8 cellular contexts compared by ENCODE assay signal in the genomic region with DNA sequence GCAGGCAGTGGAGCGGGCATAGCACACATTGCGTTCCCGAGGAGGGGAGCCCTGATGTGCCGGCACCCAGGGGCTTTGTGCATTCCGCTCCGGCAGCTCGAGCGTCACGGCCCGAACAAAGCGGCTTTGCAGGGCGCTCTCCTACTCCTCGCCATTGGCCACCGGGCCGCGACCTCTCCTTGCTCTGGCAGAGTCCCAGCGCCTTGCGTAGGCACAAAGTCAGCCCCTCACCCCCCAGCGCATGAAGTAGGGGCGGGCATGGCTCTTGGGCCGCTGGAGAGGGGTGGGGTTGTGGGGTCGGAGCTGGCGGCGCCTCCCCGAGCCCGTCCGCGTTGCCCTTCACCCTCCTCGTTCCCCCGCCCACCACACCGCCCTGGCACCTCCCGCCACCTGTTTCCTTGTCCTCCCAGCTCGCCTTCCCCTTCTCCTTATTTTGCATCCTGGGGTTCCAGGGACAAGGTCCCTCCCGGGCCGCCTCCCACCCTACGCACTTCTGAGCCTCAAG. TPM values are rescaled to one million over a fixed set of nuclear protein-coding genes. Genes with fewer than 3 reads are reported as not detected.
DNase-seq lines count a peak whose midpoint lies in the region; ATAC-seq and TF ChIP-seq lines count a peak whose summit lies in the region.

No MANE protein-coding gene starts in this region.

- CTCF ChIA-PET in CD4-positive, alpha-beta memory T cell (lab: Charles Lee; ENCODE audit: partially characterized antibody), result interaction anchor here (0.7 to 1.5 kb wide), 2 partner anchors 27 to 155 kb away, joined by 3 read pairs; no protein-coding TSS in a partner anchor
- CTCF ChIA-PET in IMR-90 (lab: Yijun Ruan, JAX), result interaction anchor here (0.5 kb wide), 2 partner anchors 71 to 122 kb away, joined by 3 read pairs; no protein-coding TSS in a partner anchor

- H3K27me3 Mint-ChIP-seq in CD4-positive, alpha-beta memory T cell, result no peaks in the 10 kb centered on the region

- H2AK9ac ChIP-seq in IMR-90 (replicated peaks; ENCODE audit: low read depth, low read length, poor library complexity), result peak overlapping the region; percentile 96

- peaks cover 11% of the 10 kb centered on the region for H4K20me1 ChIP-seq in IMR-90 (ENCODE audit: insufficient read depth, low read length)

- no peak overlapping the region for H4K5ac ChIP-seq in IMR-90 (ENCODE audit: low read depth, low read length)

- H2BK5ac ChIP-seq in IMR-90 (ENCODE audit: low read depth, low read length, poor library complexity, severe bottlenecking), result no peak overlapping the region

- dilution Hi-C loops in IMR-90 (cut with HindIII; ENCODE audit: low sequenced_read_pairs, unreplicated experiment), result no loop called here

- TF ChIP-seq CTCF in IMR-90 (conservative IDR thresholded peaks at IDR 0.05; ENCODE audit: low read depth, low read length), result no peak
- TF ChIP-seq CTCF in lung (IDR thresholded peaks at IDR 0.05; ENCODE audit: control extremely low read depth, extremely low read depth), result no peak

- peak in 2 of 5 donors; percentile 37 to 63 for DNase-seq in CD4-positive, alpha-beta memory T cell
- DNase-seq in IMR-90, result no peak
- peak; percentile 41 for DNase-seq in activated CD4-positive, alpha-beta T cell treated with anti-CD3 and anti-CD28 coated beads for 48 hours
- DNase-seq in ecto neural progenitor cell (ENCODE audit: low spot score), result peak; percentile 72
- DNase-seq in lung (ENCODE audit: low spot score), result peak; percentile 67
- peak; percentile 21 to 70 for DNase-seq in stimulated activated effector memory CD8-positive, alpha-beta T cell treated with anti-CD3 and anti-CD28 coated beads, Interleukin-12 subunit alpha, Interleukin-12 subunit beta, amount 100 ng/mL, for 72 hours (ENCODE audit: low spot score in 2 of 2)
- DNase-seq in NCI-H2196 (lab: John Stamatoyannopoulos, UW; ENCODE audit: unreplicated experiment), result no peak

- no peak overlapping the region for H3K56ac ChIP-seq in IMR-90 (ENCODE audit: extremely low read depth, insufficient read depth, low read length)

- intact Hi-C loops in CD4-positive, alpha-beta memory T cell (cut with micrococcal nuclease), result loop anchor here (5.0 kb wide), 1 partner anchor 112 kb away; no protein-coding TSS in a partner anchor
- intact Hi-C loops in IMR-90 (cut with micrococcal nuclease), result no loop called here

- peak overlapping the region; percentile 54 for H3K27ac ChIP-seq in CD4-positive, alpha-beta memory T cell (ENCODE audit: low read depth, low read length)
- H3K27ac ChIP-seq in IMR-90 (ENCODE audit: insufficient read depth, low read length) (no peak overlapping the region; the same call in 1 of the 2 replicates), lung (ENCODE audit: low read depth in 1 of 2, low read length in 1 of 2) (peak overlapping the region; percentile 91 to 92)

- WGBS in IMR-90 (ENCODE audit: extremely low coverage in 2 of 2, insufficient read length in 1 of 2), 2 experiments, result no CpG with 5 or more reads among the region's 36 CpGs
- 1 to 2% methylated on average over 33 to 36 of the region's 36 CpGs for WGBS in lung, 2 donors

- H3K14ac ChIP-seq in IMR-90 (replicated peaks; ENCODE audit: low read depth, low read length), result peak overlapping the region; percentile 58; the same call in 1 of the 2 replicates

- no peak overlapping the region; the same call in 1 of the 2 replicates for H3K18ac ChIP-seq in IMR-90 (ENCODE audit: low read depth, low read length)

- TF ChIP-seq RAD21 in IMR-90 (IDR thresholded peaks at IDR 0.05; ENCODE audit: low read length), result no peak

- H3K9me3 ChIP-seq in CD4-positive, alpha-beta memory T cell (ENCODE audit: control insufficient read depth in 1 of 2, low read length in 2 of 2), result no peaks in the 10 kb centered on the region
- H3K9me3 ChIP-seq in IMR-90 (ENCODE audit: control insufficient read depth, insufficient read depth, low read length), result no peaks in the 10 kb centered on the region
- no peaks in the 10 kb centered on the region for H3K9me3 ChIP-seq in lung (ENCODE audit: control insufficient read depth in 2 of 2, insufficient read depth in 1 of 2, low read length in 1 of 2)

- H3K36me3 ChIP-seq in CD4-positive, alpha-beta memory T cell (ENCODE audit: insufficient read depth, low read length), result no peaks in the 10 kb centered on the region
- peaks cover 6% of the 10 kb centered on the region; the same call in 1 of the 2 replicates for H3K36me3 ChIP-seq in IMR-90 (ENCODE audit: control insufficient read depth, insufficient read depth, low read length)
- H3K36me3 ChIP-seq in lung (ENCODE audit: control insufficient read depth in 2 of 2, insufficient read depth in 2 of 2, low read length in 2 of 2), result peaks cover 0 to under 1% of the 10 kb centered on the region in 2 donors

- peak overlapping the region; percentile 72 to 89 (median 83) for H3K4me3 Mint-ChIP-seq in CD4-positive, alpha-beta memory T cell
- H3K4me3 Mint-ChIP-seq in stimulated activated effector memory CD8-positive, alpha-beta T cell treated with anti-CD3 and anti-CD28 coated beads, Interleukin-12 subunit alpha, Interleukin-12 subunit beta, amount 100 ng/mL, for 72 hours, result peak overlapping the region; percentile 78

- peak overlapping the region in 1 of 2 experiments; percentile 30; a peak in 1 of 4 replicates for H4K8ac ChIP-seq in IMR-90 (ENCODE audit: low read depth in 2 of 2, low read length in 2 of 2)

- POLR2A ChIA-PET in CD4-positive, alpha-beta memory T cell (lab: Charles Lee; ENCODE audit: partially characterized antibody), result interaction anchor here (0.6 to 4.2 kb wide), 8 partner anchors 51 to 840 kb away, joined by 3 to 30 read pairs (median 4); a partner anchor contains a TSS
- POLR2A ChIA-PET in IMR-90 (lab: Charles Lee; ENCODE audit: unreplicated experiment), result no interaction called here

- H3K9me3 Mint-ChIP-seq in CD4-positive, alpha-beta memory T cell, result no peaks in the 10 kb centered on the region
- H3K9me3 Mint-ChIP-seq in stimulated activated effector memory CD8-positive, alpha-beta T cell treated with anti-CD3 and anti-CD28 coated beads, Interleukin-12 subunit alpha, Interleukin-12 subunit beta, amount 100 ng/mL, for 72 hours, result no peaks in the 10 kb centered on the region

- H2BK120ac ChIP-seq in IMR-90 (ENCODE audit: low read depth, low read length), result peak overlapping the region; percentile 39; the same call in 1 of the 2 replicates

- peak overlapping the region; percentile 62 for H3K4ac ChIP-seq in IMR-90 (ENCODE audit: low read depth, low read length)

- no peak overlapping the region; the same call in 2 of the 3 replicates for H2BK15ac ChIP-seq in IMR-90 (ENCODE audit: low read depth, low read length)

- H3K4me2 ChIP-seq in IMR-90 (ENCODE audit: low read depth, low read length), result peak overlapping the region; percentile 75

- ATAC-seq in IMR-90 (ENCODE audit: low read depth), result no peak
- ATAC-seq in lung (ENCODE audit: insufficient read depth, low FRiP score), result peak; percentile 30
- ATAC-seq in stimulated activated effector memory CD8-positive, alpha-beta T cell treated with anti-CD3 and anti-CD28 coated beads, Interleukin-12 subunit alpha, Interleukin-12 subunit beta, amount 100 ng/mL, for 72 hours, result peak; percentile 4
- no peak for ATAC-seq in GM21390 (IDR thresholded peaks at IDR 0.05; ENCODE audit: unreplicated experiment)

- peak overlapping the region; percentile 20; the same call in 1 of the 2 replicates for H2AK5ac ChIP-seq in IMR-90 (ENCODE audit: low read depth, low read length)

- no peak for TF ChIP-seq POLR2A in IMR-90 (IDR thresholded peaks at IDR 0.05; ENCODE audit: low read depth, low read length)

- peak overlapping the region; percentile 99 for H2AFZ ChIP-seq in IMR-90 (replicated peaks; ENCODE audit: low read length, poor library complexity)

- peak overlapping the region; percentile 57 to 68 for H3K4me3 ChIP-seq in CD4-positive, alpha-beta memory T cell (ENCODE audit: low read length in 2 of 2)
- H3K4me3 ChIP-seq in IMR-90 (ENCODE audit: insufficient read depth, low read depth, low read length), result peak overlapping the region; percentile 85
- H3K4me3 ChIP-seq in lung, result peak overlapping the region; percentile 75

- peak overlapping the region; percentile 63; the same call in 1 of the 2 replicates for H3K23ac ChIP-seq in IMR-90 (ENCODE audit: low read depth, low read length)

- peak overlapping the region; percentile 71 for H3K9ac ChIP-seq in IMR-90 (ENCODE audit: low read depth, low read length)

- H3K36me3 Mint-ChIP-seq in CD4-positive, alpha-beta memory T cell, result peaks cover 0 to 10% of the 10 kb centered on the region in 2 donors
- peaks cover 27% of the 10 kb centered on the region for H3K36me3 Mint-ChIP-seq in stimulated activated effector memory CD8-positive, alpha-beta T cell treated with anti-CD3 and anti-CD28 coated beads, Interleukin-12 subunit alpha, Interleukin-12 subunit beta, amount 100 ng/mL, for 72 hours

- no TSS peak for BruUV-seq in IMR-90 (replicated peaks; lab: Mats Ljungman, UMichigan)

- peak overlapping the region; percentile 64 to 90 (median 84) for H3K27ac Mint-ChIP-seq in CD4-positive, alpha-beta memory T cell
- H3K27ac Mint-ChIP-seq in stimulated activated effector memory CD8-positive, alpha-beta T cell treated with anti-CD3 and anti-CD28 coated beads, Interleukin-12 subunit alpha, Interleukin-12 subunit beta, amount 100 ng/mL, for 72 hours, result peak overlapping the region; percentile 72

- H3K4me1 Mint-ChIP-seq in CD4-positive, alpha-beta memory T cell, result peaks cover 10 to 26% (median 15%) of the 10 kb centered on the region in 4 donors
- H3K4me1 Mint-ChIP-seq in stimulated activated effector memory CD8-positive, alpha-beta T cell treated with anti-CD3 and anti-CD28 coated beads, Interleukin-12 subunit alpha, Interleukin-12 subunit beta, amount 100 ng/mL, for 72 hours, result peaks cover 12% of the 10 kb centered on the region

- H3K79me1 ChIP-seq in IMR-90 (ENCODE audit: low read depth in 1 of 2, low read length in 2 of 2), result peaks cover 13 to 19% of the 10 kb centered on the region in 2 experiments

- H3K27me3 ChIP-seq in CD4-positive, alpha-beta memory T cell (ENCODE audit: insufficient read depth, low read length), result no peaks in the 10 kb centered on the region
- H3K27me3 ChIP-seq in IMR-90 (ENCODE audit: control insufficient read depth, insufficient read depth, low read length) (peaks cover 47% of the 10 kb centered on the region), lung (ENCODE audit: control insufficient read depth, insufficient read depth) (no peaks in the 10 kb centered on the region)

- 0 out of 2 replicates have a peak overlapping the region, but pooled peaks have one; percentile 41 for H4K91ac ChIP-seq in IMR-90 (ENCODE audit: insufficient read depth, low read depth, low read length)

- H3K9me1 ChIP-seq in IMR-90 (ENCODE audit: insufficient read depth, low read length), result 0 out of 2 replicates have a peak, but pooled peaks cover 5% of the 10 kb centered on the region

- H3K4me1 ChIP-seq in CD4-positive, alpha-beta memory T cell (ENCODE audit: insufficient read depth, low read length), result peaks cover 15% of the 10 kb centered on the region
- peaks cover 3% of the 10 kb centered on the region for H3K4me1 ChIP-seq in IMR-90 (ENCODE audit: control insufficient read depth, insufficient read depth, low read length)
- peaks cover 3 to 4% of the 10 kb centered on the region in 2 donors for H3K4me1 ChIP-seq in lung (ENCODE audit: control insufficient read depth in 2 of 2, insufficient read depth in 2 of 2, low read length in 2 of 2)

- in situ Hi-C loops in IMR-90 (cut with MboI; ENCODE audit: low sequenced_read_pairs), result loop anchor here (25.0 kb wide), 1 partner anchor 388 kb away; a partner anchor contains a TSS

- no peak overlapping the region for H2BK20ac ChIP-seq in IMR-90 (ENCODE audit: low read depth, low read length)

RNA-seq across cellular contexts. Expression of a gene that starts 0.8 kb away (rescaled TPM):
- total RNA-seq in CD4-positive, alpha-beta memory T cell, result 10 to 100 TPM; 21.3 to 23.2 TPM
- polyA plus RNA-seq in CD4-positive, alpha-beta memory T cell, result 1 to 10 TPM in 1 of 2 donors, under 1 TPM in 1; 0.91 to 5.8 TPM
- total RNA-seq in IMR-90 (2012; rRNA removed) (6.1 and 7.0 TPM in 2 replicates), lung (10 to 100 TPM; 17.0 to 18.1 TPM)
- polyA plus RNA-seq in IMR-90 (2012; rRNA removed) (3.1 and 3.3 TPM in 2 replicates), lung (1 to 10 TPM; 4.4 to 5.0 TPM)
- polyA plus RNA-seq in IMR-90 (2012; cell fraction: cytosol; rRNA removed), result 3.2 and 3.3 TPM in 2 replicates
- 3.0 and 5.9 TPM in 2 replicates for polyA plus RNA-seq in IMR-90 (2012; cell fraction: nucleus; rRNA removed; ENCODE audit: low replicate concordance)

Comparison
In these comparisons a context has a peak if more than half of its experiments do, and no peak if none do; other contexts are left out.
1. DNase-seq: peak in activated CD4-positive, alpha-beta T cell treated with anti-CD3 and anti-CD28 coated beads for 48 hours (single experiment), ecto neural progenitor cell (single experiment), lung (single experiment) and stimulated activated effector memory CD8-positive, alpha-beta T cell treated with anti-CD3 and anti-CD28 coated beads, Interleukin-12 subunit alpha, Interleukin-12 subunit beta, amount 100 ng/mL, for 72 hours (2 of 2); none in IMR-90 (single experiment) and NCI-H2196 (single experiment).
2. ATAC-seq: peak in lung (single experiment) and stimulated activated effector memory CD8-positive, alpha-beta T cell treated with anti-CD3 and anti-CD28 coated beads, Interleukin-12 subunit alpha, Interleukin-12 subunit beta, amount 100 ng/mL, for 72 hours (single experiment); none in IMR-90 (single experiment) and GM21390 (single experiment).
3. Peak in every context shown above with its lines, with median percentiles within 50 percentile points of each other: H3K4me3 ChIP-seq.